26 cellular contexts compared by ENCODE assay signal in the genomic region with DNA sequence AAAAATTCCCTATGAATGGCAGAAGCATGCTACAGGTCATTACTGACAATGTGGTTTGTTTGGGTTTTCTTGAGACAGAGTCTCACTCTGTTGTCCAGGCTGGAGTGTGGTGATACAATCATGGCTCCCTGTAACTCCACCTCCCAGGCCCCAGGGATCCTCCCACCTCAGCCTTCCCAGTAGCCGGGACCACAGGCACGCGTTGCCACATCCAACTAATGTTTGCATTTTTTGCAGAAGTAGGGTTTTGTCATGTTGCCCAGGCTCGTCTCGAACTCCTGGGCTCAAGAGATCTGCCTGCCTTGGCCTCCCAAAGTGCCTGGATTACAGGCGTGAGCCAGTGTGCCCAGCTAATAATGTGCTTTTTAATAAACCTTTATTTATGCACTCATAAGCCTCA.
"Had no signal": no experiment of that assay in that cellular context is flagged by ENCODE, and none has a peak within 500 bp of the region (broad histone marks: within the 10 kb centered on the region; RNA-seq: fewer than 3 reads in every experiment).

No MANE protein-coding gene starts in this region.

- H3K4me3 ChIP-seq: hepatocyte, left ventricle myocardium inferior, pancreas, prostate gland, sigmoid colon, thyroid gland had no signal

- H3K36me3 ChIP-seq: left ventricle myocardium inferior, pancreas, prostate gland, sigmoid colon, thyroid gland had no signal

- H3K27ac Mint-ChIP-seq: activated B cell treated with CpG ODN at 0.5 μM for 24 hours; activated naive CD4-positive, alpha-beta T cell treated with anti-CD3 and anti-CD28 coated beads, Interleukin-2, amount 50 U/mL, for 72 hours; activated T-helper 1 cell treated with anti-CD3 and anti-CD28 coated beads, Interleukin-12 subunit alpha, Interleukin-12 subunit beta, Interleukin-2, Interleukin-4 antibody, amounts not matched to agents 30 ng/mL and 10 ng/mL and 1 ng/mL, durations not matched to agents 14 hours and 24 hours and 36 hours; naive thymus-derived CD4-positive, alpha-beta T cell; stimulated activated memory B cell treated with anti-CD40 and anti-IgM and Interleukin-4, amounts not matched to agents 10 μg/mL and 1 μg/mL and 100 μg/mL, for 72 hours; stimulated activated naive CD8-positive, alpha-beta T cell treated with anti-CD3 and anti-CD28 coated beads, Interleukin-15, amount 100 ng/mL, for 72 hours; T-helper 17 cell had no signal

- H3K9me3 Mint-ChIP-seq: activated B cell treated with CpG ODN at 0.5 μM for 24 hours; activated T-helper 1 cell treated with anti-CD3 and anti-CD28 coated beads, Interleukin-12 subunit alpha, Interleukin-12 subunit beta, Interleukin-2, Interleukin-4 antibody, amounts not matched to agents 30 ng/mL and 10 ng/mL and 1 ng/mL, durations not matched to agents 14 hours and 24 hours and 36 hours; stimulated activated memory B cell treated with anti-CD40 and anti-IgM and Interleukin-4, amounts not matched to agents 10 μg/mL and 1 μg/mL and 100 μg/mL, for 72 hours had no signal

- H3K4me1 Mint-ChIP-seq: activated B cell treated with CpG ODN at 0.5 μM for 24 hours; naive thymus-derived CD4-positive, alpha-beta T cell; stimulated activated memory B cell treated with anti-CD40 and anti-IgM and Interleukin-4, amounts not matched to agents 10 μg/mL and 1 μg/mL and 100 μg/mL, for 72 hours; stimulated activated naive CD8-positive, alpha-beta T cell treated with anti-CD3 and anti-CD28 coated beads, Interleukin-15, amount 100 ng/mL, for 72 hours; T-helper 17 cell had no signal

- H3K36me3 Mint-ChIP-seq: stimulated activated memory B cell treated with anti-CD40 and anti-IgM and Interleukin-4, amounts not matched to agents 10 μg/mL and 1 μg/mL and 100 μg/mL, for 72 hours had no signal

- H3K27ac ChIP-seq: hepatocyte, left ventricle myocardium inferior, pancreas, prostate gland, sigmoid colon had no signal

- H3K27me3 Mint-ChIP-seq: stimulated activated naive CD8-positive, alpha-beta T cell treated with anti-CD3 and anti-CD28 coated beads, Interleukin-15, amount 100 ng/mL, for 72 hours; T-helper 17 cell had no signal

- H3K4me3 Mint-ChIP-seq: activated B cell treated with CpG ODN at 0.5 μM for 24 hours; activated T-helper 1 cell treated with anti-CD3 and anti-CD28 coated beads, Interleukin-12 subunit alpha, Interleukin-12 subunit beta, Interleukin-2, Interleukin-4 antibody, amounts not matched to agents 30 ng/mL and 10 ng/mL and 1 ng/mL, durations not matched to agents 14 hours and 24 hours and 36 hours; naive thymus-derived CD4-positive, alpha-beta T cell; neural crest cell; stimulated activated memory B cell treated with anti-CD40 and anti-IgM and Interleukin-4, amounts not matched to agents 10 μg/mL and 1 μg/mL and 100 μg/mL, for 72 hours; stimulated activated naive CD8-positive, alpha-beta T cell treated with anti-CD3 and anti-CD28 coated beads, Interleukin-15, amount 100 ng/mL, for 72 hours; T-helper 17 cell had no signal

- ATAC-seq: activated naive CD4-positive, alpha-beta T cell treated with anti-CD3 and anti-CD28 coated beads, Interleukin-2, amount 50 U/mL, for 72 hours; naive thymus-derived CD4-positive, alpha-beta T cell; pancreas; stimulated activated memory B cell treated with anti-CD40 and anti-IgM and Interleukin-4, amounts not matched to agents 10 μg/mL and 1 μg/mL and 100 μg/mL, for 72 hours; stimulated activated naive CD8-positive, alpha-beta T cell treated with anti-CD3 and anti-CD28 coated beads, Interleukin-15, amount 100 ng/mL, for 72 hours; T-helper 17 cell had no signal

- DNase-seq: activated B cell treated with CpG ODN at 0.5 μM for 24 hours; activated CD4-positive, alpha-beta T cell treated with anti-CD3 and anti-CD28 coated beads, Interleukin-2, amount 50 U/mL, for 4 hours; activated effector memory CD4-positive, alpha-beta T cell treated with anti-CD3 and anti-CD28 coated beads, Interleukin-2, amount 50 U/mL, for 16 hours; activated T-cell treated with anti-CD3 and anti-CD28 coated beads for 4 hours; effector CD8-positive, alpha-beta T cell; islet precursor cell; left ventricle myocardium inferior; midbrain; naive thymus-derived CD4-positive, alpha-beta T cell; nucleus accumbens; pancreas; retina; sigmoid colon; small intestine; stimulated activated CD4-positive, alpha-beta T cell treated with anti-CD3 and anti-CD28 coated beads, Interleukin-4, amount 100 ng/mL, for 24 hours; stimulated activated naive CD8-positive, alpha-beta T cell treated with anti-CD3 and anti-CD28 coated beads, Interleukin-15, amount 100 ng/mL, for 72 hours; substantia nigra; T-helper 17 cell; T1000; thyroid gland had no signal

- H3K4me1 ChIP-seq: prostate gland had no signal

- H3K9me3 ChIP-seq: left ventricle myocardium inferior, pancreas, prostate gland, sigmoid colon, thyroid gland had no signal

- H3K27me3 ChIP-seq: hepatocyte, pancreas, sigmoid colon, thyroid gland had no signal
